In the genomic region with DNA sequence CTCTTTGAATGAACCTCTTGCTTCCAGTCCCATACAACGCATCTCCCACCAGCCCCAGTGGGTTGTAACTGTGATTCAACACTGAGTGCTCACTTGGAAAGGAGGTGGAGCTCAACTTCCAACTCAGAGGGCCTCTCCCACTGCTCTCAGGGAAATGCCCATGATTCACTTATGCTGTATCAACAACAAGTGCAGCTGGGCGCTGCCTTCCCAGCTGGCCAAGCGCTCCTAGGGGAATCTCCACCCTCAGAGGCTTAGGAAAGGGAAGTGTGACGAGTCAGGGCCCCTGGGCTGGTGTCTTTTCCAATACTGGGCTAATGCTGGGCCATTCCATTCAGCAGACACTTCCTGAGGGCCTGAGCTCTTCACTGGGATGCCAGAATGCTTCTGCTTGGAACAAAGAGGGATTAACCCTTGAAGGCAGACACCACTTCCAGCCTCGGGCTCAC, we compare ENCODE assay signal across 2 cellular contexts.
TF ChIP-seq lines count a peak whose summit lies in the region.

No MANE protein-coding gene starts in this region.

TF ChIP-seq in A549, 52 proteins besides CTCF, POLR2A, EP300 and RAD21 (continued from another document):
- TF ChIP-seq, protein P1, sequence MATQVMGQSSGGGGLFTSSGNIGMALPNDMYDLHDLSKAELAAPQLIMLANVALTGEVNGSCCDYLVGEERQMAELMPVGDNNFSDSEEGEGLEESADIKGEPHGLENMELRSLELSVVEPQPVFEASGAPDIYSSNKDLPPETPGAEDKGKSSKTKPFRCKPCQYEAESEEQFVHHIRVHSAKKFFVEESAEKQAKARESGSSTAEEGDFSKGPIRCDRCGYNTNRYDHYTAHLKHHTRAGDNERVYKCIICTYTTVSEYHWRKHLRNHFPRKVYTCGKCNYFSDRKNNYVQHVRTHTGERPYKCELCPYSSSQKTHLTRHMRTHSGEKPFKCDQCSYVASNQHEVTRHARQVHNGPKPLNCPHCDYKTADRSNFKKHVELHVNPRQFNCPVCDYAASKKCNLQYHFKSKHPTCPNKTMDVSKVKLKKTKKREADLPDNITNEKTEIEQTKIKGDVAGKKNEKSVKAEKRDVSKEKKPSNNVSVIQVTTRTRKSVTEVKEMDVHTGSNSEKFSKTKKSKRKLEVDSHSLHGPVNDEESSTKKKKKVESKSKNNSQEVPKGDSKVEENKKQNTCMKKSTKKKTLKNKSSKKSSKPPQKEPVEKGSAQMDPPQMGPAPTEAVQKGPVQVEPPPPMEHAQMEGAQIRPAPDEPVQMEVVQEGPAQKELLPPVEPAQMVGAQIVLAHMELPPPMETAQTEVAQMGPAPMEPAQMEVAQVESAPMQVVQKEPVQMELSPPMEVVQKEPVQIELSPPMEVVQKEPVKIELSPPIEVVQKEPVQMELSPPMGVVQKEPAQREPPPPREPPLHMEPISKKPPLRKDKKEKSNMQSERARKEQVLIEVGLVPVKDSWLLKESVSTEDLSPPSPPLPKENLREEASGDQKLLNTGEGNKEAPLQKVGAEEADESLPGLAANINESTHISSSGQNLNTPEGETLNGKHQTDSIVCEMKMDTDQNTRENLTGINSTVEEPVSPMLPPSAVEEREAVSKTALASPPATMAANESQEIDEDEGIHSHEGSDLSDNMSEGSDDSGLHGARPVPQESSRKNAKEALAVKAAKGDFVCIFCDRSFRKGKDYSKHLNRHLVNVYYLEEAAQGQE (IDR thresholded peaks at IDR 0.05): no peak

TF ChIP-seq in HepG2, 621 proteins besides CTCF, POLR2A, EP300 and RAD21 (continued from another document and continues in another):
- TF ChIP-seq, protein P2, sequence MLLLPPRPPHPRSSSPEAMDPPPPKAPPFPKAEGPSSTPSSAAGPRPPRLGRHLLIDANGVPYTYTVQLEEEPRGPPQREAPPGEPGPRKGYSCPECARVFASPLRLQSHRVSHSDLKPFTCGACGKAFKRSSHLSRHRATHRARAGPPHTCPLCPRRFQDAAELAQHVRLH (CRISPR knock-in tag; IDR thresholded peaks at IDR 0.05; ENCODE audit: borderline replicate concordance, low read depth): 0 out of 2 replicates have a peak, but pooled peaks have one; percentile 33
- TF ChIP-seq ZNF558 (CRISPR knock-in tag; IDR thresholded peaks at IDR 0.05; ENCODE audit: borderline replicate concordance) (no peak), SALL1 (CRISPR knock-in tag; IDR thresholded peaks at IDR 0.05) (peak; percentile 15; the same call in 1 of the 2 replicates), ETV5 (CRISPR knock-in tag; IDR thresholded peaks at IDR 0.05; ENCODE audit: borderline replicate concordance) (peak; percentile 47; the same call in 1 of the 2 replicates), NR2C2 (CRISPR knock-in tag; IDR thresholded peaks at IDR 0.05; ENCODE audit: borderline replicate concordance) (no peak), SP140L (CRISPR knock-in tag; IDR thresholded peaks at IDR 0.05; ENCODE audit: borderline replicate concordance) (no peak), MEF2D (CRISPR knock-in tag; IDR thresholded peaks at IDR 0.05) (peak; percentile 47; the same call in 1 of the 2 replicates), ZNF674 (CRISPR knock-in tag; IDR thresholded peaks at IDR 0.05; ENCODE audit: low read depth) (no peak), ZNF567 (CRISPR knock-in tag; IDR thresholded peaks at IDR 0.05; ENCODE audit: borderline replicate concordance) (no peak), ZNF652 (CRISPR knock-in tag; IDR thresholded peaks at IDR 0.05; ENCODE audit: borderline replicate concordance, low read depth) (peak; percentile 61; the same call in 1 of the 2 replicates), RNF2 (conservative IDR thresholded peaks at IDR 0.05; ENCODE audit: low read depth) (0 out of 2 replicates have a peak, but pooled peaks have one; percentile 26), SMAD3 (CRISPR knock-in tag; IDR thresholded peaks at IDR 0.05) (peak; percentile 40; the same call in 1 of the 2 replicates), ZNF724P (CRISPR knock-in tag; IDR thresholded peaks at IDR 0.05; ENCODE audit: borderline replicate concordance) (no peak), ZNF12 (CRISPR knock-in tag; IDR thresholded peaks at IDR 0.05) (0 out of 2 replicates have a peak, but pooled peaks have one; percentile 30), ZNF143 (CRISPR knock-in tag; IDR thresholded peaks at IDR 0.05) (peak; percentile 80), ZNF672 (CRISPR knock-in tag; IDR thresholded peaks at IDR 0.05) (no peak), PITX1 (CRISPR knock-in tag; IDR thresholded peaks at IDR 0.05) (peak; percentile 61; the same call in 1 of the 2 replicates), XRCC5 (optimal IDR thresholded peaks at IDR 0.05; ENCODE audit: low read length) (peak; percentile 23), HMG20A (CRISPR knock-in tag; IDR thresholded peaks at IDR 0.05; ENCODE audit: borderline replicate concordance) (no peak; the same call in 1 of the 2 replicates), ZBTB38 (CRISPR knock-in tag; IDR thresholded peaks at IDR 0.05) (no peak), SMC3 (IDR thresholded peaks at IDR 0.05; ENCODE audit: low read length) (0 out of 2 replicates have a peak, but pooled peaks have one; percentile 3), FOXP1 (IDR thresholded peaks at IDR 0.05) (no peak), FOXP1 (CRISPR knock-in tag; IDR thresholded peaks at IDR 0.05) (0 out of 2 replicates have a peak, but pooled peaks have one; percentile 35), SAP130 (CRISPR knock-in tag; IDR thresholded peaks at IDR 0.05; ENCODE audit: low read depth) (peak; percentile 72), MIER3 (CRISPR knock-in tag; IDR thresholded peaks at IDR 0.05; ENCODE audit: borderline replicate concordance) (0 out of 2 replicates have a peak, but pooled peaks have one; percentile 50), SIN3A (IDR thresholded peaks at IDR 0.05; ENCODE audit: borderline replicate concordance, low read depth, low read length) (no peak), MBNL3 (CRISPR knock-in tag; conservative IDR thresholded peaks at IDR 0.05) (no peak), CREM (IDR thresholded peaks at IDR 0.05) (no peak), CREM (CRISPR knock-in tag; IDR thresholded peaks at IDR 0.05) (no peak)
- TF ChIP-seq, protein P3, sequence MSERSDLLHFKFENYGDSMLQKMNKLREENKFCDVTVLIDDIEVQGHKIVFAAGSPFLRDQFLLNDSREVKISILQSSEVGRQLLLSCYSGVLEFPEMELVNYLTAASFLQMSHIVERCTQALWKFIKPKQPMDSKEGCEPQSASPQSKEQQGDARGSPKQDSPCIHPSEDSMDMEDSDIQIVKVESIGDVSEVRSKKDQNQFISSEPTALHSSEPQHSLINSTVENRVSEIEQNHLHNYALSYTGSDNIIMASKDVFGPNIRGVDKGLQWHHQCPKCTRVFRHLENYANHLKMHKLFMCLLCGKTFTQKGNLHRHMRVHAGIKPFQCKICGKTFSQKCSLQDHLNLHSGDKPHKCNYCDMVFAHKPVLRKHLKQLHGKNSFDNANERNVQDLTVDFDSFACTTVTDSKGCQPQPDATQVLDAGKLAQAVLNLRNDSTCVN (CRISPR knock-in tag; IDR thresholded peaks at IDR 0.05; ENCODE audit: borderline replicate concordance): 0 out of 2 replicates have a peak, but pooled peaks have one; percentile 13
- TF ChIP-seq, protein P4, sequence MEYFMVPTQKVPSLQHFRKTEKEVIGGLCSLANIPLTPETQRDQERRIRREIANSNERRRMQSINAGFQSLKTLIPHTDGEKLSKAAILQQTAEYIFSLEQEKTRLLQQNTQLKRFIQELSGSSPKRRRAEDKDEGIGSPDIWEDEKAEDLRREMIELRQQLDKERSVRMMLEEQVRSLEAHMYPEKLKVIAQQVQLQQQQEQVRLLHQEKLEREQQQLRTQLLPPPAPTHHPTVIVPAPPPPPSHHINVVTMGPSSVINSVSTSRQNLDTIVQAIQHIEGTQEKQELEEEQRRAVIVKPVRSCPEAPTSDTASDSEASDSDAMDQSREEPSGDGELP (IDR thresholded peaks at IDR 0.05; ENCODE audit: borderline replicate concordance, low read depth): peak; percentile 94; the same call in 1 of the 2 replicates
- TF ChIP-seq, protein P5, sequence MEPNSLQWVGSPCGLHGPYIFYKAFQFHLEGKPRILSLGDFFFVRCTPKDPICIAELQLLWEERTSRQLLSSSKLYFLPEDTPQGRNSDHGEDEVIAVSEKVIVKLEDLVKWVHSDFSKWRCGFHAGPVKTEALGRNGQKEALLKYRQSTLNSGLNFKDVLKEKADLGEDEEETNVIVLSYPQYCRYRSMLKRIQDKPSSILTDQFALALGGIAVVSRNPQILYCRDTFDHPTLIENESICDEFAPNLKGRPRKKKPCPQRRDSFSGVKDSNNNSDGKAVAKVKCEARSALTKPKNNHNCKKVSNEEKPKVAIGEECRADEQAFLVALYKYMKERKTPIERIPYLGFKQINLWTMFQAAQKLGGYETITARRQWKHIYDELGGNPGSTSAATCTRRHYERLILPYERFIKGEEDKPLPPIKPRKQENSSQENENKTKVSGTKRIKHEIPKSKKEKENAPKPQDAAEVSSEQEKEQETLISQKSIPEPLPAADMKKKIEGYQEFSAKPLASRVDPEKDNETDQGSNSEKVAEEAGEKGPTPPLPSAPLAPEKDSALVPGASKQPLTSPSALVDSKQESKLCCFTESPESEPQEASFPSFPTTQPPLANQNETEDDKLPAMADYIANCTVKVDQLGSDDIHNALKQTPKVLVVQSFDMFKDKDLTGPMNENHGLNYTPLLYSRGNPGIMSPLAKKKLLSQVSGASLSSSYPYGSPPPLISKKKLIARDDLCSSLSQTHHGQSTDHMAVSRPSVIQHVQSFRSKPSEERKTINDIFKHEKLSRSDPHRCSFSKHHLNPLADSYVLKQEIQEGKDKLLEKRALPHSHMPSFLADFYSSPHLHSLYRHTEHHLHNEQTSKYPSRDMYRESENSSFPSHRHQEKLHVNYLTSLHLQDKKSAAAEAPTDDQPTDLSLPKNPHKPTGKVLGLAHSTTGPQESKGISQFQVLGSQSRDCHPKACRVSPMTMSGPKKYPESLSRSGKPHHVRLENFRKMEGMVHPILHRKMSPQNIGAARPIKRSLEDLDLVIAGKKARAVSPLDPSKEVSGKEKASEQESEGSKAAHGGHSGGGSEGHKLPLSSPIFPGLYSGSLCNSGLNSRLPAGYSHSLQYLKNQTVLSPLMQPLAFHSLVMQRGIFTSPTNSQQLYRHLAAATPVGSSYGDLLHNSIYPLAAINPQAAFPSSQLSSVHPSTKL (CRISPR knock-in tag; IDR thresholded peaks at IDR 0.05): peak; percentile 60; the same call in 1 of the 2 replicates
- TF ChIP-seq, protein P6, sequence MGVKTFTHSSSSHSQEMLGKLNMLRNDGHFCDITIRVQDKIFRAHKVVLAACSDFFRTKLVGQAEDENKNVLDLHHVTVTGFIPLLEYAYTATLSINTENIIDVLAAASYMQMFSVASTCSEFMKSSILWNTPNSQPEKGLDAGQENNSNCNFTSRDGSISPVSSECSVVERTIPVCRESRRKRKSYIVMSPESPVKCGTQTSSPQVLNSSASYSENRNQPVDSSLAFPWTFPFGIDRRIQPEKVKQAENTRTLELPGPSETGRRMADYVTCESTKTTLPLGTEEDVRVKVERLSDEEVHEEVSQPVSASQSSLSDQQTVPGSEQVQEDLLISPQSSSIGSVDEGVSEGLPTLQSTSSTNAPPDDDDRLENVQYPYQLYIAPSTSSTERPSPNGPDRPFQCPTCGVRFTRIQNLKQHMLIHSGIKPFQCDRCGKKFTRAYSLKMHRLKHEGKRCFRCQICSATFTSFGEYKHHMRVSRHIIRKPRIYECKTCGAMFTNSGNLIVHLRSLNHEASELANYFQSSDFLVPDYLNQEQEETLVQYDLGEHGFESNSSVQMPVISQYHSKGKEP (CRISPR knock-in tag; IDR thresholded peaks at IDR 0.05): no peak
- TF ChIP-seq, protein P7, sequence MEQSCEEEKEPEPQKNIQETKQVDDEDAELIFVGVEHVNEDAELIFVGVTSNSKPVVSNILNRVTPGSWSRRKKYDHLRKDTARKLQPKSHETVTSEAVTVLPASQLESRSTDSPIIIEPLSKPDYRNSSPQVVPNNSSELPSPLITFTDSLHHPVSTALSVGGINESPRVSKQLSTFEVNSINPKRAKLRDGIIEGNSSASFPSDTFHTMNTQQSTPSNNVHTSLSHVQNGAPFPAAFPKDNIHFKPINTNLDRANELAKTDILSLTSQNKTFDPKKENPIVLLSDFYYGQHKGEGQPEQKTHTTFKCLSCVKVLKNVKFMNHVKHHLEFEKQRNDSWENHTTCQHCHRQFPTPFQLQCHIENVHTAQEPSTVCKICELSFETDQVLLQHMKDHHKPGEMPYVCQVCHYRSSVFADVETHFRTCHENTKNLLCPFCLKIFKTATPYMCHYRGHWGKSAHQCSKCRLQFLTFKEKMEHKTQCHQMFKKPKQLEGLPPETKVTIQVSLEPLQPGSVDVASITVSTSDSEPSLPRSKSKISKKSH (CRISPR knock-in tag; IDR thresholded peaks at IDR 0.05; ENCODE audit: borderline replicate concordance): 0 out of 2 replicates have a peak, but pooled peaks have one; percentile 50
- TF ChIP-seq, protein P8, sequence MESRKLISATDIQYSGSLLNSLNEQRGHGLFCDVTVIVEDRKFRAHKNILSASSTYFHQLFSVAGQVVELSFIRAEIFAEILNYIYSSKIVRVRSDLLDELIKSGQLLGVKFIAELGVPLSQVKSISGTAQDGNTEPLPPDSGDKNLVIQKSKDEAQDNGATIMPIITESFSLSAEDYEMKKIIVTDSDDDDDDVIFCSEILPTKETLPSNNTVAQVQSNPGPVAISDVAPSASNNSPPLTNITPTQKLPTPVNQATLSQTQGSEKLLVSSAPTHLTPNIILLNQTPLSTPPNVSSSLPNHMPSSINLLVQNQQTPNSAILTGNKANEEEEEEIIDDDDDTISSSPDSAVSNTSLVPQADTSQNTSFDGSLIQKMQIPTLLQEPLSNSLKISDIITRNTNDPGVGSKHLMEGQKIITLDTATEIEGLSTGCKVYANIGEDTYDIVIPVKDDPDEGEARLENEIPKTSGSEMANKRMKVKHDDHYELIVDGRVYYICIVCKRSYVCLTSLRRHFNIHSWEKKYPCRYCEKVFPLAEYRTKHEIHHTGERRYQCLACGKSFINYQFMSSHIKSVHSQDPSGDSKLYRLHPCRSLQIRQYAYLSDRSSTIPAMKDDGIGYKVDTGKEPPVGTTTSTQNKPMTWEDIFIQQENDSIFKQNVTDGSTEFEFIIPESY (CRISPR knock-in tag; IDR thresholded peaks at IDR 0.05): peak; percentile 56; the same call in 1 of the 2 replicates
